ENCODE assay signal across 8 cellular contexts in the genomic region with DNA sequence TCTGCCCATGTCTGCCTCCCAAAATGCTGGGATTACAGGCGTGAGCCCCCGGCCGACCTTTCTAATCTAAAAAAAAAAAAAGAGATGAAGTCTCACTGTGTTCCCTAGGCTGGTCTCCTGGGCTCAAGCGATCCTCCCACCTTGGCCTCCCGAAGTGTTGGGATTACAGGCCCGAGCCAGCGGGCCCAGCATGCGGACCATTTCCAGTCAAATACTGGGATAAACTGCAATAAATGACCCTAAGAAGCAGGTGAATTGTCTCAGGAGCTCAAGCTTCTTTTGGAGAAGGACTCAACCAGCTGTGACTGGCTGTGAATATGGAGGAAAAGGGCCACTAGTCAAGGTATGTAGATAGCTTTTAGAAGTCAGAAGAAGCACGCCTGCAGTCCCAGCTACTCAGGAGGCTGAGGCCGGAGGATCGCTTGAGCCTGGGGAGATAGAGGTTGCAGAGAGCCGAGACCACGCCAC. TPM values are rescaled to one million over a fixed set of nuclear protein-coding genes. Genes with fewer than 3 reads are reported as not detected.
DNase-seq lines count a peak whose midpoint lies in the region; ATAC-seq, FAIRE-seq and TF ChIP-seq lines count a peak whose summit lies in the region.

No MANE protein-coding gene starts in this region.

- peak overlapping the region; percentile 73 for H3K27ac ChIP-seq in OCI-LY1 (ENCODE audit: low read depth, low read length, poor library complexity, severe bottlenecking)
- H3K27ac ChIP-seq in pancreas: peak overlapping the region; percentile 96 to 98 (median 98)

- H3K4me1 ChIP-seq in OCI-LY1 (ENCODE audit: insufficient read depth, low read length, severe bottlenecking): peaks cover 22% of the 10 kb centered on the region
- peaks cover 5 to 23% (median 8%) of the 10 kb centered on the region in 3 donors for H3K4me1 ChIP-seq in pancreas

- H2AFZ ChIP-seq in OCI-LY1 (ENCODE audit: low read length): no peak overlapping the region

- no peaks in the 10 kb centered on the region for H3K9me2 ChIP-seq in OCI-LY1 (ENCODE audit: low read depth, low read length)

- ATAC-seq in GM18499 (IDR thresholded peaks at IDR 0.05; ENCODE audit: insufficient read depth, unreplicated experiment) (peak; percentile 1), pancreas (peak in 1 of 4 donors; percentile 1), GM18517 (IDR thresholded peaks at IDR 0.05; ENCODE audit: unreplicated experiment) (no peak), HG03432 (IDR thresholded peaks at IDR 0.05; ENCODE audit: unreplicated experiment) (no peak)

- 60 to 66% methylated on average over 13 of the region's 13 CpGs for WGBS in pancreas, 2 donors

- H3K36me3 Mint-ChIP-seq in endothelial cell (ENCODE audit: low read depth, unreplicated experiment): no peaks in the 10 kb centered on the region

- H3K79me2 ChIP-seq in OCI-LY1 (ENCODE audit: insufficient read depth, low read length): no peaks in the 10 kb centered on the region

- H3K9me3 ChIP-seq in OCI-LY1 (ENCODE audit: low read length) (no peaks in the 10 kb centered on the region), pancreas (no peaks in the 10 kb centered on the region)

- intact Hi-C loops in pancreas (cut with DNase I): no loop called here

- no peaks in the 10 kb centered on the region for H4K20me1 ChIP-seq in OCI-LY1 (ENCODE audit: insufficient read depth, low read length)

- peak overlapping the region; percentile 83 for H3K9ac ChIP-seq in OCI-LY1 (ENCODE audit: low read length)

- DNase-seq in endothelial cell (ENCODE audit: low spot score) (no peak), pancreas (peak in 3 of 6 donors; percentile 28 to 43 (median 36)), NCI-H2196 (lab: John Stamatoyannopoulos, UW; ENCODE audit: unreplicated experiment) (no peak), GM12891 (ENCODE audit: insufficient read length, low spot score) (no peak)

- H3F3A ChIP-seq in OCI-LY1 (ENCODE audit: insufficient read depth, low read length): no peaks in the 10 kb centered on the region

- peak overlapping the region; percentile 100 for H3K4me3 ChIP-seq in OCI-LY1 (ENCODE audit: low read depth, low read length, poor library complexity, severe bottlenecking)
- H3K4me3 ChIP-seq in pancreas: peak overlapping the region; percentile 45 to 90 (median 70)

- TF ChIP-seq CTCF in OCI-LY1 (IDR thresholded peaks at IDR 0.05; ENCODE audit: low read length): no peak
- TF ChIP-seq CTCF in endothelial cell (IDR thresholded peaks at IDR 0.05; ENCODE audit: unreplicated experiment): no peak
- no peak for TF ChIP-seq CTCF in pancreas (IDR thresholded peaks at IDR 0.05)

- peak overlapping the region; percentile 86 for H3K4me3 Mint-ChIP-seq in endothelial cell (ENCODE audit: unreplicated experiment)

- H3K4me1 Mint-ChIP-seq in endothelial cell (ENCODE audit: unreplicated experiment): peaks cover 8% of the 10 kb centered on the region

- H3K27ac Mint-ChIP-seq in endothelial cell (ENCODE audit: unreplicated experiment): peak overlapping the region; percentile 81

- no peaks in the 10 kb centered on the region for H3K27me3 ChIP-seq in OCI-LY1 (ENCODE audit: insufficient read depth, low read length)
- H3K27me3 ChIP-seq in pancreas: no peaks in the 10 kb centered on the region

- no peak for TF ChIP-seq POLR2A in GM12891 (IDR thresholded peaks at IDR 0.05; ENCODE audit: low read depth, low read length)

- no peaks in the 10 kb centered on the region; the same call in 1 of the 2 replicates for H3K36me3 ChIP-seq in OCI-LY1 (ENCODE audit: insufficient read depth, low read length)
- H3K36me3 ChIP-seq in pancreas: no peaks in the 10 kb centered on the region

- H3K4me2 ChIP-seq in OCI-LY1 (ENCODE audit: low read length): peak overlapping the region; percentile 95

- no peaks in the 10 kb centered on the region for H3K9me3 Mint-ChIP-seq in endothelial cell (ENCODE audit: unreplicated experiment)

- FAIRE-seq in pancreas (lab: Jason Lieb, UNC) (no peak), GM12891 (lab: Jason Lieb, UNC) (no peak)

- H3K27me3 Mint-ChIP-seq in endothelial cell (ENCODE audit: unreplicated experiment): peaks cover 15% of the 10 kb centered on the region

TF ChIP-seq in GM12891, 5 proteins besides CTCF, POLR2A, EP300 and RAD21:
- TF ChIP-seq PAX5 (IDR thresholded peaks at IDR 0.05; ENCODE audit: insufficient read depth, low read length, severe bottlenecking) (no peak), POLR2AphosphoS5 (IDR thresholded peaks at IDR 0.05; ENCODE audit: low read depth, low read length) (no peak), SPI1 (IDR thresholded peaks at IDR 0.05; ENCODE audit: low read depth, low read length) (no peak), TAF1 (IDR thresholded peaks at IDR 0.05; ENCODE audit: low read depth, low read length) (no peak), POU2F2 (IDR thresholded peaks at IDR 0.05; ENCODE audit: low read depth, low read length) (no peak)

RNA-seq across cellular contexts. Expression of a gene that starts 0.6 kb away (rescaled TPM):
- 42.8 TPM for total RNA-seq in endothelial cell (ENCODE audit: unreplicated experiment)
- 10 to 100 TPM in 4 of 6 donors, 1 to 10 TPM in 2; 8.5 to 15.0 (median 11.3) TPM for total RNA-seq in pancreas
- polyA plus RNA-seq in pancreas: 10 to 100 TPM; 14.9 to 21.9 TPM
- polyA plus RNA-seq in GM12891 (2012; ENCODE audit: low read depth, missing spikeins): 57.6 TPM

RNA-seq across cellular contexts. Expression of a gene that starts 36.0 kb away (rescaled TPM):
- 43.4 TPM for total RNA-seq in endothelial cell (ENCODE audit: unreplicated experiment)
- total RNA-seq in pancreas: 10 to 100 TPM in 5 of 6 donors, 1 to 10 TPM in 1; 8.3 to 20.0 (median 13.2) TPM
- polyA plus RNA-seq in pancreas: 1 to 10 TPM; 3.6 to 7.6 TPM
- 15.2 TPM for polyA plus RNA-seq in GM12891 (2012; ENCODE audit: low read depth, missing spikeins)
